ENCODE assay signal across 13 cellular contexts in the genomic region with DNA sequence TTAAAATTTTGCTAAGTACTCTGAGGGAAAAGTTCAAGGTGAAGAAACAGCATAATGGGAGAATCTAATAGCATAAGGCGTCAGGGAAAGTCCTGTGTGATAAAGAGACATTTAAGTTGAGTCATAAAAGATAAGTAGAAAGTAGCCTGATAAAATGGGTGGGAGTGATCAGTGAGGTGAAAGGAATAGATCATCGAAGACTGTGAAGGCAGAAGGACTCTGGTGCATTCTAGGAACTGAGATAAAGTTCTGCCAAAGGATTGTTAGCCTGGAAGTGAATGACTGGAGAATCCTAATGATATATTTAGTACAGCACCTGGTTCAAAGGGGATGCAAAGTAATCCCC.
A peak's percentile ranks its signal among the peaks of the same experiment; 100 is the strongest.
DNase-seq lines count a peak whose midpoint lies in the region; ATAC-seq and TF ChIP-seq lines count a peak whose summit lies in the region.
"Had no signal": no experiment of that assay in that cellular context is flagged by ENCODE, and none has a peak within 500 bp of the region (broad histone marks: within the 10 kb centered on the region; RNA-seq: fewer than 3 reads in every experiment).

No MANE protein-coding gene starts in this region.

- no peak for TF ChIP-seq POLR2A in sigmoid colon (IDR thresholded peaks at IDR 0.05)

- peaks cover 38% of the 10 kb centered on the region for H3K36me3 Mint-ChIP-seq in nephron progenitor cell (ENCODE audit: low read depth)
- H3K36me3 Mint-ChIP-seq: neural progenitor cell had no signal

- peaks cover 13% of the 10 kb centered on the region for H3K4me1 Mint-ChIP-seq in nephron progenitor cell
- H3K4me1 Mint-ChIP-seq: neural progenitor cell had no signal

- no peak overlapping the region for H3K4me3 ChIP-seq in sigmoid colon
- H3K4me3 ChIP-seq: neural progenitor cell, SK-N-MC had no signal

- no peak for DNase-seq in nephron progenitor cell
- DNase-seq in SHP77 treated with DMSO at 0.1 percent for 48 hours (lab: John Stamatoyannopoulos, UW), result no peak
- DNase-seq in T-helper 1 cell, result no peak
- no peak for DNase-seq in sigmoid colon
- DNase-seq: brain microvascular endothelial cell, DMS153, NCI-H526 treated with DMSO at 0.1 percent for 48 hours had no signal

- H3K9me3 ChIP-seq in sigmoid colon, result no peaks in the 10 kb centered on the region

- no peaks in the 10 kb centered on the region for H3K4me1 ChIP-seq in sigmoid colon

- TF ChIP-seq EP300 in sigmoid colon (IDR thresholded peaks at IDR 0.05), result no peak

- no peaks in the 10 kb centered on the region for H3K27me3 Mint-ChIP-seq in nephron progenitor cell (ENCODE audit: low read depth, poor library complexity)

- WGBS in sigmoid colon, 2 donors, result 12 to 38% methylated on average over 2 of the region's 2 CpGs

- H3K4me3 Mint-ChIP-seq in nephron progenitor cell, result no peak overlapping the region
- H3K4me3 Mint-ChIP-seq: neural progenitor cell had no signal

- H3K27ac Mint-ChIP-seq in nephron progenitor cell, result peak overlapping the region; percentile 55
- H3K27ac Mint-ChIP-seq: neural progenitor cell had no signal

- intact Hi-C loops in sigmoid colon (cut with DNase I), result no loop called here

- no peaks in the 10 kb centered on the region for H3K27me3 ChIP-seq in sigmoid colon
- H3K27me3 ChIP-seq: brain microvascular endothelial cell, neural progenitor cell had no signal

- H3K36me3 ChIP-seq in sigmoid colon, result no peaks in the 10 kb centered on the region
- H3K36me3 ChIP-seq: brain microvascular endothelial cell, neural progenitor cell had no signal

- no peak overlapping the region for H3K27ac ChIP-seq in sigmoid colon
- H3K27ac ChIP-seq: brain microvascular endothelial cell, neural progenitor cell, SK-N-MC had no signal

- peak; percentile 21 for ATAC-seq in GM19035 (IDR thresholded peaks at IDR 0.05; ENCODE audit: unreplicated experiment)
- ATAC-seq in HG02763 (IDR thresholded peaks at IDR 0.05; ENCODE audit: unreplicated experiment), result peak; percentile 4
- peak; percentile 16; the same call in 1 of the 3 replicates for ATAC-seq in SK-N-SH treated with all-trans-retinoic acid at 6 μM for 48 hours
- ATAC-seq in GM18519 (IDR thresholded peaks at IDR 0.05; ENCODE audit: low FRiP score, unreplicated experiment), result no peak

- TF ChIP-seq CTCF in nephron progenitor cell (IDR thresholded peaks at IDR 0.05), result no peak
- no peak for TF ChIP-seq CTCF in sigmoid colon (IDR thresholded peaks at IDR 0.05)

- H3K9me3 Mint-ChIP-seq in nephron progenitor cell, result peaks cover 32% of the 10 kb centered on the region

TF ChIP-seq in SK-N-SH treated with all-trans-retinoic acid at 6 μM for 48 hours, 23 proteins besides CTCF, POLR2A, EP300 and RAD21 (continues in another document):
- TF ChIP-seq GLIS3 (CRISPR knock-in tag; IDR thresholded peaks at IDR 0.05) (no peak), ZNF565 (CRISPR knock-in tag; conservative IDR thresholded peaks at IDR 0.05; ENCODE audit: low read depth) (no peak), TOX (CRISPR knock-in tag; IDR thresholded peaks at IDR 0.05; ENCODE audit: borderline replicate concordance) (no peak), BACH2 (CRISPR knock-in tag; IDR thresholded peaks at IDR 0.05; ENCODE audit: borderline replicate concordance) (no peak), SNAI2 (CRISPR knock-in tag; IDR thresholded peaks at IDR 0.05) (no peak), ARNTL (CRISPR knock-in tag; IDR thresholded peaks at IDR 0.05; ENCODE audit: borderline replicate concordance, low read depth) (no peak), ISL1 (CRISPR knock-in tag; IDR thresholded peaks at IDR 0.05) (no peak), ZC3H10 (CRISPR knock-in tag; IDR thresholded peaks at IDR 0.05) (no peak), ZFP3 (CRISPR knock-in tag; IDR thresholded peaks at IDR 0.05) (no peak), OSR1 (CRISPR knock-in tag; IDR thresholded peaks at IDR 0.05) (no peak), TCF4 (CRISPR knock-in tag; IDR thresholded peaks at IDR 0.05; ENCODE audit: borderline replicate concordance) (no peak), ZNF8 (CRISPR knock-in tag; IDR thresholded peaks at IDR 0.05) (no peak), ESRRG (CRISPR knock-in tag; IDR thresholded peaks at IDR 0.05) (no peak), ZNF70 (CRISPR knock-in tag; IDR thresholded peaks at IDR 0.05) (no peak)
- TF ChIP-seq, protein P1, sequence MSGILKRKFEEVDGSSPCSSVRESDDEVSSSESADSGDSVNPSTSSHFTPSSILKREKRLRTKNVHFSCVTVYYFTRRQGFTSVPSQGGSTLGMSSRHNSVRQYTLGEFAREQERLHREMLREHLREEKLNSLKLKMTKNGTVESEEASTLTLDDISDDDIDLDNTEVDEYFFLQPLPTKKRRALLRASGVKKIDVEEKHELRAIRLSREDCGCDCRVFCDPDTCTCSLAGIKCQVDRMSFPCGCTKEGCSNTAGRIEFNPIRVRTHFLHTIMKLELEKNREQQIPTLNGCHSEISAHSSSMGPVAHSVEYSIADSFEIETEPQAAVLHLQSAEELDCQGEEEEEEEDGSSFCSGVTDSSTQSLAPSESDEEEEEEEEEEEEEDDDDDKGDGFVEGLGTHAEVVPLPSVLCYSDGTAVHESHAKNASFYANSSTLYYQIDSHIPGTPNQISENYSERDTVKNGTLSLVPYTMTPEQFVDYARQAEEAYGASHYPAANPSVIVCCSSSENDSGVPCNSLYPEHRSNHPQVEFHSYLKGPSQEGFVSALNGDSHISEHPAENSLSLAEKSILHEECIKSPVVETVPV (CRISPR knock-in tag; IDR thresholded peaks at IDR 0.05), result no peak
- TF ChIP-seq, protein P2, sequence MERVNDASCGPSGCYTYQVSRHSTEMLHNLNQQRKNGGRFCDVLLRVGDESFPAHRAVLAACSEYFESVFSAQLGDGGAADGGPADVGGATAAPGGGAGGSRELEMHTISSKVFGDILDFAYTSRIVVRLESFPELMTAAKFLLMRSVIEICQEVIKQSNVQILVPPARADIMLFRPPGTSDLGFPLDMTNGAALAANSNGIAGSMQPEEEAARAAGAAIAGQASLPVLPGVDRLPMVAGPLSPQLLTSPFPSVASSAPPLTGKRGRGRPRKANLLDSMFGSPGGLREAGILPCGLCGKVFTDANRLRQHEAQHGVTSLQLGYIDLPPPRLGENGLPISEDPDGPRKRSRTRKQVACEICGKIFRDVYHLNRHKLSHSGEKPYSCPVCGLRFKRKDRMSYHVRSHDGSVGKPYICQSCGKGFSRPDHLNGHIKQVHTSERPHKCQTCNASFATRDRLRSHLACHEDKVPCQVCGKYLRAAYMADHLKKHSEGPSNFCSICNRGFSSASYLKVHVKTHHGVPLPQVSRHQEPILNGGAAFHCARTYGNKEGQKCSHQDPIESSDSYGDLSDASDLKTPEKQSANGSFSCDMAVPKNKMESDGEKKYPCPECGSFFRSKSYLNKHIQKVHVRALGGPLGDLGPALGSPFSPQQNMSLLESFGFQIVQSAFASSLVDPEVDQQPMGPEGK (CRISPR knock-in tag; IDR thresholded peaks at IDR 0.05; ENCODE audit: borderline replicate concordance), result no peak
- TF ChIP-seq, protein P3, sequence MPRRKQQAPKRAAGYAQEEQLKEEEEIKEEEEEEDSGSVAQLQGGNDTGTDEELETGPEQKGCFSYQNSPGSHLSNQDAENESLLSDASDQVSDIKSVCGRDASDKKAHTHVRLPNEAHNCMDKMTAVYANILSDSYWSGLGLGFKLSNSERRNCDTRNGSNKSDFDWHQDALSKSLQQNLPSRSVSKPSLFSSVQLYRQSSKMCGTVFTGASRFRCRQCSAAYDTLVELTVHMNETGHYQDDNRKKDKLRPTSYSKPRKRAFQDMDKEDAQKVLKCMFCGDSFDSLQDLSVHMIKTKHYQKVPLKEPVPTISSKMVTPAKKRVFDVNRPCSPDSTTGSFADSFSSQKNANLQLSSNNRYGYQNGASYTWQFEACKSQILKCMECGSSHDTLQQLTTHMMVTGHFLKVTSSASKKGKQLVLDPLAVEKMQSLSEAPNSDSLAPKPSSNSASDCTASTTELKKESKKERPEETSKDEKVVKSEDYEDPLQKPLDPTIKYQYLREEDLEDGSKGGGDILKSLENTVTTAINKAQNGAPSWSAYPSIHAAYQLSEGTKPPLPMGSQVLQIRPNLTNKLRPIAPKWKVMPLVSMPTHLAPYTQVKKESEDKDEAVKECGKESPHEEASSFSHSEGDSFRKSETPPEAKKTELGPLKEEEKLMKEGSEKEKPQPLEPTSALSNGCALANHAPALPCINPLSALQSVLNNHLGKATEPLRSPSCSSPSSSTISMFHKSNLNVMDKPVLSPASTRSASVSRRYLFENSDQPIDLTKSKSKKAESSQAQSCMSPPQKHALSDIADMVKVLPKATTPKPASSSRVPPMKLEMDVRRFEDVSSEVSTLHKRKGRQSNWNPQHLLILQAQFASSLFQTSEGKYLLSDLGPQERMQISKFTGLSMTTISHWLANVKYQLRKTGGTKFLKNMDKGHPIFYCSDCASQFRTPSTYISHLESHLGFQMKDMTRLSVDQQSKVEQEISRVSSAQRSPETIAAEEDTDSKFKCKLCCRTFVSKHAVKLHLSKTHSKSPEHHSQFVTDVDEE (CRISPR knock-in tag; IDR thresholded peaks at IDR 0.05), result no peak
- TF ChIP-seq, protein P4, sequence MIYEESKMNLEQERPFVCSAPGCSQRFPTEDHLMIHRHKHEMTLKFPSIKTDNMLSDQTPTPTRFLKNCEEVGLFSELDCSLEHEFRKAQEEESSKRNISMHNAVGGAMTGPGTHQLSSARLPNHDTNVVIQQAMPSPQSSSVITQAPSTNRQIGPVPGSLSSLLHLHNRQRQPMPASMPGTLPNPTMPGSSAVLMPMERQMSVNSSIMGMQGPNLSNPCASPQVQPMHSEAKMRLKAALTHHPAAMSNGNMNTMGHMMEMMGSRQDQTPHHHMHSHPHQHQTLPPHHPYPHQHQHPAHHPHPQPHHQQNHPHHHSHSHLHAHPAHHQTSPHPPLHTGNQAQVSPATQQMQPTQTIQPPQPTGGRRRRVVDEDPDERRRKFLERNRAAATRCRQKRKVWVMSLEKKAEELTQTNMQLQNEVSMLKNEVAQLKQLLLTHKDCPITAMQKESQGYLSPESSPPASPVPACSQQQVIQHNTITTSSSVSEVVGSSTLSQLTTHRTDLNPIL (CRISPR knock-in tag; IDR thresholded peaks at IDR 0.05; ENCODE audit: low read depth), result no peak
- TF ChIP-seq, protein P5, sequence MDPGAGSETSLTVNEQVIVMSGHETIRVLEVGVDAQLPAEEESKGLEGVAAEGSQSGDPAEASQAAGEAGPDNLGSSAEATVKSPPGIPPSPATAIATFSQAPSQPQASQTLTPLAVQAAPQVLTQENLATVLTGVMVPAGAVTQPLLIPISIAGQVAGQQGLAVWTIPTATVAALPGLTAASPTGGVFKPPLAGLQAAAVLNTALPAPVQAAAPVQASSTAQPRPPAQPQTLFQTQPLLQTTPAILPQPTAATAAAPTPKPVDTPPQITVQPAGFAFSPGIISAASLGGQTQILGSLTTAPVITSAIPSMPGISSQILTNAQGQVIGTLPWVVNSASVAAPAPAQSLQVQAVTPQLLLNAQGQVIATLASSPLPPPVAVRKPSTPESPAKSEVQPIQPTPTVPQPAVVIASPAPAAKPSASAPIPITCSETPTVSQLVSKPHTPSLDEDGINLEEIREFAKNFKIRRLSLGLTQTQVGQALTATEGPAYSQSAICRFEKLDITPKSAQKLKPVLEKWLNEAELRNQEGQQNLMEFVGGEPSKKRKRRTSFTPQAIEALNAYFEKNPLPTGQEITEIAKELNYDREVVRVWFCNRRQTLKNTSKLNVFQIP (CRISPR knock-in tag; IDR thresholded peaks at IDR 0.05; ENCODE audit: borderline replicate concordance, low read depth), result no peak
